ENCODE assay signal across 14 cellular contexts in the genomic region with DNA sequence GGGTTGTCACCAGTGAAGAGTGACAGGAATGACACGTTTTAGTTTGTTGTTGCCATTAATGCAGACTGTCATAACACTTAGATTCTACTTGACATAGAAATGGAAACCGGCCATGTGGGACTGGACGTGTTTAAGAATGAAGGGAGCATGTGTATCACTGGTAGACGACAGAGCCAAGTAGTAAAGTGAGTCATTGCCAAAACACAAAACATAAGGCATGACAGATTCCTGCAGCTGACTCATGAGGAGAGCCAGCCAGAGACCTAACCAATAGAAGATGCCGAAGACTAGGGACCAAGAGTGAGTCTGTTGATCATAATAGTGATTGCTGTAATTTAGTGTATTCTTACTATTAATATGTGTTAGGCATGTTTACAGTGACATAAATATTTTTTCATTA.
DNase-seq lines count a peak whose midpoint lies in the region; ATAC-seq and TF ChIP-seq lines count a peak whose summit lies in the region.
"Had no signal": no experiment of that assay in that cellular context is flagged by ENCODE, and none has a peak within 500 bp of the region (broad histone marks: within the 10 kb centered on the region; RNA-seq: fewer than 3 reads in every experiment).

No MANE protein-coding gene starts in this region.

- POLR2A ChIA-PET in MCF 10A (lab: Yijun Ruan, JAX) (interaction anchor here (0.7 kb wide), 1 partner anchor 12 kb away, joined by 3 read pairs; no protein-coding TSS in a partner anchor), SK-N-SH (lab: Yijun Ruan, JAX) (no interaction called here)

- H3K9me2 ChIP-seq in SK-N-SH, result no peaks in the 10 kb centered on the region

- TF ChIP-seq EP300 in SK-N-SH (IDR thresholded peaks at IDR 0.05; ENCODE audit: borderline replicate concordance in 1 of 2, low read depth in 1 of 2, low read length in 1 of 2), result no peak

- no peak overlapping the region for H3K4me3 Mint-ChIP-seq in MCF 10A (ENCODE audit: unreplicated experiment)
- H3K4me3 Mint-ChIP-seq in activated naive CD4-positive, alpha-beta T cell treated with anti-CD3 and anti-CD28 coated beads, Interleukin-2, amount 10 ng/mL, durations not matched to agents 7 days and 5 days, result no peak overlapping the region
- H3K4me3 Mint-ChIP-seq: central memory CD8-positive, alpha-beta T cell had no signal

- 0 out of 2 replicates have a peak overlapping the region, but pooled peaks have one; percentile 6 for H3K4me2 ChIP-seq in SK-N-SH

- no peaks in the 10 kb centered on the region for H3K79me2 ChIP-seq in SK-N-SH (ENCODE audit: insufficient read depth)

- H3K4me1 ChIP-seq in breast epithelium (no peaks in the 10 kb centered on the region), SK-N-SH (ENCODE audit: control insufficient read depth in 1 of 2, insufficient read depth in 2 of 2, low read depth in 1 of 2, low read length in 1 of 2) (no peaks in the 10 kb centered on the region), foreskin keratinocyte (no peaks in the 10 kb centered on the region), thoracic aorta (ENCODE audit: control insufficient read depth in 1 of 2, low read depth in 2 of 2) (no peaks in the 10 kb centered on the region)
- H3K4me1 ChIP-seq: thyroid gland had no signal

- H3K27ac Mint-ChIP-seq in MCF 10A (ENCODE audit: low read depth, unreplicated experiment), result no peak overlapping the region
- H3K27ac Mint-ChIP-seq in activated naive CD4-positive, alpha-beta T cell treated with anti-CD3 and anti-CD28 coated beads, Interleukin-2, amount 10 ng/mL, durations not matched to agents 7 days and 5 days, result no peak overlapping the region

- H3K27me3 ChIP-seq in breast epithelium (no peaks in the 10 kb centered on the region), SK-N-SH (ENCODE audit: insufficient read depth) (no peaks in the 10 kb centered on the region), foreskin keratinocyte (no peaks in the 10 kb centered on the region), thoracic aorta (replicated peaks; ENCODE audit: insufficient read depth) (no peaks in the 10 kb centered on the region)
- H3K27me3 ChIP-seq: neutrophil, thyroid gland had no signal

- no peak for TF ChIP-seq POLR2A in breast epithelium (IDR thresholded peaks at IDR 0.05)

- H4K20me1 ChIP-seq in SK-N-SH (ENCODE audit: insufficient read depth), result no peaks in the 10 kb centered on the region

- H3K36me3 Mint-ChIP-seq in MCF 10A (ENCODE audit: insufficient read depth, unreplicated experiment), result no peaks in the 10 kb centered on the region
- no peaks in the 10 kb centered on the region for H3K36me3 Mint-ChIP-seq in activated naive CD4-positive, alpha-beta T cell treated with anti-CD3 and anti-CD28 coated beads, Interleukin-2, amount 10 ng/mL, durations not matched to agents 7 days and 5 days

- ATAC-seq in foreskin keratinocyte (peak; percentile 96), thoracic aorta (ENCODE audit: insufficient number of reproducible peaks, low FRiP score, low read depth) (peak; percentile 67), HG02610 (IDR thresholded peaks at IDR 0.05; ENCODE audit: unreplicated experiment) (no peak)

- no peak overlapping the region for H2AFZ ChIP-seq in SK-N-SH (ENCODE audit: low read depth)

- CTCF ChIA-PET in MCF 10A (lab: Yijun Ruan, JAX), result interaction anchor here (1.1 kb wide), 1 partner anchor 94 kb away, joined by 5 read pairs; no protein-coding TSS in a partner anchor
- CTCF ChIA-PET in SK-N-SH (lab: Yijun Ruan, JAX), result no interaction called here
- CTCF ChIA-PET in activated naive CD4-positive, alpha-beta T cell treated with anti-CD3 and anti-CD28 coated beads, Interleukin-2, amount 10 ng/mL, durations not matched to agents 7 days and 5 days (lab: Charles Lee), result no interaction called here

- H3K4me1 Mint-ChIP-seq in MCF 10A (ENCODE audit: insufficient read depth, unreplicated experiment), result peaks cover 15% of the 10 kb centered on the region
- H3K4me1 Mint-ChIP-seq in activated naive CD4-positive, alpha-beta T cell treated with anti-CD3 and anti-CD28 coated beads, Interleukin-2, amount 10 ng/mL, durations not matched to agents 7 days and 5 days, result no peaks in the 10 kb centered on the region
- H3K4me1 Mint-ChIP-seq: central memory CD8-positive, alpha-beta T cell had no signal

- no peaks in the 10 kb centered on the region for H3K36me3 ChIP-seq in breast epithelium
- H3K36me3 ChIP-seq in SK-N-SH (replicated peaks in 1 of 2; ENCODE audit: control insufficient read depth in 1 of 2, insufficient read depth in 2 of 2, low read length in 1 of 2), result no peaks in the 10 kb centered on the region
- H3K36me3 ChIP-seq in thoracic aorta, result no peaks in the 10 kb centered on the region
- H3K36me3 ChIP-seq: neutrophil, thyroid gland had no signal

- no peak overlapping the region for H3K4me3 ChIP-seq in breast epithelium
- H3K4me3 ChIP-seq in SK-N-SH (ENCODE audit: low read depth in 2 of 2, low read length in 1 of 2), result no peak overlapping the region
- no peak overlapping the region for H3K4me3 ChIP-seq in thoracic aorta
- H3K4me3 ChIP-seq: thyroid gland had no signal

- no TSS peak for BruUV-seq in MCF 10A (replicated peaks; lab: Mats Ljungman, UMichigan)

- H3K9me3 ChIP-seq in breast epithelium, result no peaks in the 10 kb centered on the region
- H3K9me3 ChIP-seq in SK-N-SH, result no peaks in the 10 kb centered on the region
- H3K9me3 ChIP-seq in thoracic aorta, result no peaks in the 10 kb centered on the region
- H3K9me3 ChIP-seq: neutrophil, thyroid gland had no signal

- intact Hi-C loops in MCF 10A (cut with micrococcal nuclease), result no loop called here
- intact Hi-C loops in breast epithelium (cut with DNase I; ENCODE audit: low total_unique reads), result no loop called here

- H3K9ac ChIP-seq in SK-N-SH, result no peak overlapping the region

- DNase-seq in MCF 10A (ENCODE audit: unreplicated experiment) (peak; percentile 83), breast epithelium (ENCODE audit: low spot score in 2 of 2) (no peak), SK-N-SH (no peak), foreskin keratinocyte (peak; percentile 23 to 48), thoracic aorta (ENCODE audit: low spot score) (no peak), iPS-NIHi11 (ENCODE audit: low spot score) (no peak)
- no peak for DNase-seq in activated naive CD4-positive, alpha-beta T cell treated with anti-CD3 and anti-CD28 coated beads, Interleukin-2, amount 10 ng/mL, durations not matched to agents 7 days and 5 days
- DNase-seq: Kasumi-1, NCI-H69, T-helper 2 cell, thyroid gland had no signal

- 4% methylated on average over 5 of the region's 5 CpGs for WGBS in SK-N-SH (ENCODE audit: low lambda C conversion rate)

- H3K27me3 Mint-ChIP-seq in MCF 10A (ENCODE audit: insufficient read depth, unreplicated experiment), result peaks cover 31% of the 10 kb centered on the region
- H3K27me3 Mint-ChIP-seq in activated naive CD4-positive, alpha-beta T cell treated with anti-CD3 and anti-CD28 coated beads, Interleukin-2, amount 10 ng/mL, durations not matched to agents 7 days and 5 days, result no peaks in the 10 kb centered on the region
- H3K27me3 Mint-ChIP-seq: central memory CD8-positive, alpha-beta T cell had no signal

- H3F3A ChIP-seq in SK-N-SH (replicated peaks; ENCODE audit: insufficient read depth), result peaks cover 9% of the 10 kb centered on the region

- TF ChIP-seq RAD21 in SK-N-SH (IDR thresholded peaks at IDR 0.05; ENCODE audit: low read length), result no peak

- H3K9me3 Mint-ChIP-seq in MCF 10A (ENCODE audit: unreplicated experiment), result no peaks in the 10 kb centered on the region
- no peaks in the 10 kb centered on the region for H3K9me3 Mint-ChIP-seq in activated naive CD4-positive, alpha-beta T cell treated with anti-CD3 and anti-CD28 coated beads, Interleukin-2, amount 10 ng/mL, durations not matched to agents 7 days and 5 days
- H3K9me3 Mint-ChIP-seq: central memory CD8-positive, alpha-beta T cell had no signal

- H3K27ac ChIP-seq in breast epithelium (no peak overlapping the region), SK-N-SH (ENCODE audit: low read depth in 2 of 2, low read length in 1 of 2) (no peak overlapping the region), foreskin keratinocyte (no peak overlapping the region), thoracic aorta (no peak overlapping the region)
- H3K27ac ChIP-seq: neutrophil, thyroid gland had no signal

- TF ChIP-seq CTCF in MCF 10A (IDR thresholded peaks at IDR 0.05; ENCODE audit: unreplicated experiment) (no peak), breast epithelium (IDR thresholded peaks at IDR 0.05) (no peak), SK-N-SH (IDR thresholded peaks at IDR 0.05) (no peak), foreskin keratinocyte (conservative IDR thresholded peaks at IDR 0.05) (no peak), thoracic aorta (IDR thresholded peaks at IDR 0.05) (no peak)

TF ChIP-seq in SK-N-SH, 30 proteins besides CTCF, POLR2A, EP300 and RAD21 (continues in another document):
- TF ChIP-seq RCOR1 (IDR thresholded peaks at IDR 0.05; ENCODE audit: low read length), result no peak
- no peak for TF ChIP-seq SMC3 (IDR thresholded peaks at IDR 0.05; ENCODE audit: low read depth, low read length)
- peak; percentile 71 for TF ChIP-seq TCF12 (IDR thresholded peaks at IDR 0.05)
- peak; percentile 47; the same call in 1 of the 2 replicates for TF ChIP-seq JUND (IDR thresholded peaks at IDR 0.05)
- TF ChIP-seq, protein P1, sequence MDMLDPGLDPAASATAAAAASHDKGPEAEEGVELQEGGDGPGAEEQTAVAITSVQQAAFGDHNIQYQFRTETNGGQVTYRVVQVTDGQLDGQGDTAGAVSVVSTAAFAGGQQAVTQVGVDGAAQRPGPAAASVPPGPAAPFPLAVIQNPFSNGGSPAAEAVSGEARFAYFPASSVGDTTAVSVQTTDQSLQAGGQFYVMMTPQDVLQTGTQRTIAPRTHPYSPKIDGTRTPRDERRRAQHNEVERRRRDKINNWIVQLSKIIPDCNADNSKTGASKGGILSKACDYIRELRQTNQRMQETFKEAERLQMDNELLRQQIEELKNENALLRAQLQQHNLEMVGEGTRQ (IDR thresholded peaks at IDR 0.05; ENCODE audit: borderline replicate concordance, low read depth, low read length), result no peak

Comparison
In these comparisons a context has a peak if more than half of its experiments do, and no peak if none do; other contexts are left out.
1. DNase-seq: peak in MCF 10A (single experiment) and foreskin keratinocyte (2 of 2); none in breast epithelium (0 of 2), SK-N-SH (single experiment), thoracic aorta (single experiment), activated naive CD4-positive, alpha-beta T cell treated with anti-CD3 and anti-CD28 coated beads, Interleukin-2, amount 10 ng/mL, durations not matched to agents 7 days and 5 days (single experiment) and iPS-NIHi11 (single experiment).